Comparison of ENCODE assay signal across 11 cellular contexts in genomic region chr13:109836629-109837607, GRCh38. TPM values are rescaled to one million over a fixed set of nuclear protein-coding genes. Genes with fewer than 3 reads are reported as not detected.
DNase-seq lines count a peak whose midpoint lies in the region; ATAC-seq and TF ChIP-seq lines count a peak whose summit lies in the region.
"Had no signal": no experiment of that assay in that cellular context is flagged by ENCODE, and none has a peak within 500 bp of the region (broad histone marks: within the 10 kb centered on the region; RNA-seq: fewer than 3 reads in every experiment).

No MANE protein-coding gene starts in this region.

- peak overlapping the region; percentile 37 to 51 (median 46) for H3K27ac ChIP-seq in right lobe of liver

- H3K4me1 Mint-ChIP-seq in activated CD8-positive, alpha-beta T cell treated with anti-CD3 and anti-CD28 coated beads, Interleukin-2, amount 10 ng/mL, durations not matched to agents 7 days and 5 days (ENCODE audit: low read depth), result peaks cover 7% of the 10 kb centered on the region

- H3K27me3 ChIP-seq in right lobe of liver, result no peaks in the 10 kb centered on the region

- peak; percentile 76 for TF ChIP-seq POLR2A in right lobe of liver (IDR thresholded peaks at IDR 0.05)

- H3K4me3 Mint-ChIP-seq in activated CD8-positive, alpha-beta T cell treated with anti-CD3 and anti-CD28 coated beads, Interleukin-2, amount 10 ng/mL, durations not matched to agents 7 days and 5 days, result no peak overlapping the region

- peaks cover 0 to 7% (median 2%) of the 10 kb centered on the region in 4 donors for H3K4me1 ChIP-seq in right lobe of liver

- no peak overlapping the region for H3K4me3 ChIP-seq in right lobe of liver

- H3K36me3 ChIP-seq in right lobe of liver, result no peaks in the 10 kb centered on the region

- no peaks in the 10 kb centered on the region for H3K9me3 Mint-ChIP-seq in activated CD8-positive, alpha-beta T cell treated with anti-CD3 and anti-CD28 coated beads, Interleukin-2, amount 10 ng/mL, durations not matched to agents 7 days and 5 days (ENCODE audit: insufficient read depth)

- H3K9me3 ChIP-seq in right lobe of liver, result no peaks in the 10 kb centered on the region

- no peak for TF ChIP-seq CTCF in right lobe of liver (IDR thresholded peaks at IDR 0.05)

- peak; percentile 71 for ATAC-seq in GM18858 (IDR thresholded peaks at IDR 0.05; ENCODE audit: unreplicated experiment)
- ATAC-seq in HG02623 (IDR thresholded peaks at IDR 0.05; ENCODE audit: unreplicated experiment), result peak; percentile 49
- ATAC-seq in right lobe of liver, result peak; percentile 97 to 99 (median 99)
- ATAC-seq in activated CD8-positive, alpha-beta T cell treated with anti-CD3 and anti-CD28 coated beads, Interleukin-2, amount 10 ng/mL, durations not matched to agents 7 days and 5 days, result no peak
- ATAC-seq: esophagus mucosa had no signal

- POLR2A ChIA-PET in activated CD8-positive, alpha-beta T cell treated with anti-CD3 and anti-CD28 coated beads, Interleukin-2, amount 10 ng/mL, durations not matched to agents 7 days and 5 days (lab: Charles Lee), result no interaction called here

- CTCF ChIA-PET in activated CD8-positive, alpha-beta T cell treated with anti-CD3 and anti-CD28 coated beads, Interleukin-2, amount 10 ng/mL, durations not matched to agents 7 days and 5 days (lab: Charles Lee), result no interaction called here

- no peaks in the 10 kb centered on the region for H3K36me3 Mint-ChIP-seq in activated CD8-positive, alpha-beta T cell treated with anti-CD3 and anti-CD28 coated beads, Interleukin-2, amount 10 ng/mL, durations not matched to agents 7 days and 5 days (ENCODE audit: low read depth)

- DNase-seq in NCI-H510A treated with DMSO at 0.1 percent for 48 hours (lab: John Stamatoyannopoulos, UW), result peak; percentile 71
- peak; percentile 61 to 71 (median 70) for DNase-seq in right lobe of liver
- DNase-seq in activated CD8-positive, alpha-beta T cell treated with anti-CD3 and anti-CD28 coated beads, Interleukin-2, amount 10 ng/mL, durations not matched to agents 7 days and 5 days, result no peak
- no peak for DNase-seq in activated CD4-positive, alpha-beta T cell treated with anti-CD3 and anti-CD28 coated beads for 4 hours
- no peak for DNase-seq in occipital lobe (lab: John Stamatoyannopoulos, UW)
- no peak for DNase-seq in activated CD8-positive, alpha-beta memory T cell treated with anti-CD3 and anti-CD28 coated beads, Interleukin-2, amount 50 U/mL, for 4 hours
- DNase-seq: C1 segment of cervical spinal cord, SIG-M5 had no signal

- intact Hi-C loops in right lobe of liver (cut with DNase I), result no loop called here

- no peak overlapping the region for H3K27ac Mint-ChIP-seq in activated CD8-positive, alpha-beta T cell treated with anti-CD3 and anti-CD28 coated beads, Interleukin-2, amount 10 ng/mL, durations not matched to agents 7 days and 5 days

- 29% methylated on average over 5 of the region's 12 CpGs for WGBS in right lobe of liver (ENCODE audit: insufficient coverage, low coverage, low lambda C conversion rate, missing lambda C conversion rate)

- peaks cover 13% of the 10 kb centered on the region for H3K27me3 Mint-ChIP-seq in activated CD8-positive, alpha-beta T cell treated with anti-CD3 and anti-CD28 coated beads, Interleukin-2, amount 10 ng/mL, durations not matched to agents 7 days and 5 days (ENCODE audit: low read depth)

RNA-seq across cellular contexts. Expression of gene IRS2, which starts 50.5 kb away (rescaled TPM):
- total RNA-seq in right lobe of liver (10 to 100 TPM in 4 of 6 experiments, 1 to 10 TPM in 2; 8.8 to 26.0 (median 17.5) TPM), occipital lobe (12.8 TPM)
- 1 to 10 TPM; 3.2 to 3.3 TPM for total RNA-seq in activated CD8-positive, alpha-beta T cell treated with anti-CD3 and anti-CD28 coated beads, Interleukin-2, amount 10 ng/mL, durations not matched to agents 7 days and 5 days

Comparison
In these comparisons a context has a peak if more than half of its experiments do, and no peak if none do; other contexts are left out.
1. DNase-seq: peak in NCI-H510A treated with DMSO at 0.1 percent for 48 hours (single experiment) and right lobe of liver (3 of 3); none in activated CD8-positive, alpha-beta T cell treated with anti-CD3 and anti-CD28 coated beads, Interleukin-2, amount 10 ng/mL, durations not matched to agents 7 days and 5 days (single experiment), activated CD4-positive, alpha-beta T cell treated with anti-CD3 and anti-CD28 coated beads for 4 hours (0 of 2), occipital lobe (single experiment) and activated CD8-positive, alpha-beta memory T cell treated with anti-CD3 and anti-CD28 coated beads, Interleukin-2, amount 50 U/mL, for 4 hours (single experiment).